16 cellular contexts compared by ENCODE assay signal in genomic region chr9:126615791-126616447, GRCh38. TPM values are rescaled to one million over a fixed set of nuclear protein-coding genes. Genes with fewer than 3 reads are reported as not detected.
DNase-seq lines count a peak whose midpoint lies in the region; ATAC-seq and TF ChIP-seq lines count a peak whose summit lies in the region.
"Had no signal": no experiment of that assay in that cellular context is flagged by ENCODE, and none has a peak within 500 bp of the region (broad histone marks: within the 10 kb centered on the region; RNA-seq: fewer than 3 reads in every experiment).

No MANE protein-coding gene starts in this region.

- H3K4ac ChIP-seq in mesendoderm (ENCODE audit: low read depth, low read length): no peak overlapping the region

- peak overlapping the region; percentile 29 for H3K18ac ChIP-seq in mesendoderm (ENCODE audit: low read length)

- no peak overlapping the region for H2BK15ac ChIP-seq in mesendoderm (replicated peaks; ENCODE audit: low read depth)

- BruUV-seq in A673 (replicated peaks; lab: Mats Ljungman, UMichigan): no TSS peak

- no peak overlapping the region for H3K27ac Mint-ChIP-seq in activated CD8-positive, alpha-beta T cell treated with anti-CD3 and anti-CD28 coated beads for 36 hours
- H3K27ac Mint-ChIP-seq: effector memory CD8-positive, alpha-beta T cell had no signal

- peaks cover 29% of the 10 kb centered on the region for H3K4me1 Mint-ChIP-seq in activated CD8-positive, alpha-beta T cell treated with anti-CD3 and anti-CD28 coated beads for 36 hours (ENCODE audit: low read depth)

- intact Hi-C loops in ascending aorta (cut with DNase I): no loop called here
- intact Hi-C loops in activated CD8-positive, alpha-beta T cell treated with anti-CD3 and anti-CD28 coated beads for 36 hours (cut with micrococcal nuclease): no loop called here
- intact Hi-C loops in A673 (cut with micrococcal nuclease; ENCODE audit: unreplicated experiment): no loop called here

- ATAC-seq in activated CD8-positive, alpha-beta T cell treated with anti-CD3 and anti-CD28 coated beads for 36 hours: no peak
- ATAC-seq: upper lobe of right lung had no signal

- H2BK5ac ChIP-seq in mesendoderm (ENCODE audit: low read length): no peak overlapping the region

- peaks cover 72% of the 10 kb centered on the region for H3K27me3 Mint-ChIP-seq in activated CD8-positive, alpha-beta T cell treated with anti-CD3 and anti-CD28 coated beads for 36 hours

- no peaks in the 10 kb centered on the region for H3K9me3 Mint-ChIP-seq in activated CD8-positive, alpha-beta T cell treated with anti-CD3 and anti-CD28 coated beads for 36 hours
- H3K9me3 Mint-ChIP-seq: activated naive CD4-positive, alpha-beta T cell treated with anti-CD3 and anti-CD28 coated beads, Interleukin-2, amount 10 ng/mL, durations not matched to agents 7 days and 5 days; effector memory CD8-positive, alpha-beta T cell had no signal

- H3K36me3 Mint-ChIP-seq in activated CD8-positive, alpha-beta T cell treated with anti-CD3 and anti-CD28 coated beads for 36 hours (ENCODE audit: low read depth): no peaks in the 10 kb centered on the region

- H3K4me2 ChIP-seq in mesendoderm (ENCODE audit: low read length): no peak overlapping the region
- H3K4me2 ChIP-seq: PC-9 had no signal

- no peak overlapping the region for H4K8ac ChIP-seq in mesendoderm (ENCODE audit: low read depth, low read length)

- no peak overlapping the region for H3K27ac ChIP-seq in ascending aorta
- no peak overlapping the region for H3K27ac ChIP-seq in mesendoderm (ENCODE audit: low read depth, low read length)
- no peak overlapping the region for H3K27ac ChIP-seq in A673 (ENCODE audit: low read depth, low read length, poor library complexity, severe bottlenecking)
- H3K27ac ChIP-seq: PC-9, upper lobe of right lung had no signal

- CTCF ChIA-PET in activated CD8-positive, alpha-beta T cell treated with anti-CD3 and anti-CD28 coated beads for 36 hours (lab: Charles Lee): interaction anchor here (0.7 to 1.2 kb wide), 2 partner anchors 62 to 124 kb away, joined by 3 to 5 read pairs; no protein-coding TSS in a partner anchor
- CTCF ChIA-PET in A673 (lab: Charles Lee): no interaction called here

- H2AK5ac ChIP-seq in mesendoderm (ENCODE audit: low read length): no peak overlapping the region

- H3K4me1 ChIP-seq in ascending aorta (peaks cover 9 to 23% of the 10 kb centered on the region in 2 donors), mesendoderm (ENCODE audit: control insufficient read depth, low read depth, low read length) (peaks cover 9% of the 10 kb centered on the region), A673 (ENCODE audit: insufficient read depth, low read length, poor library complexity, severe bottlenecking) (peaks cover 16% of the 10 kb centered on the region)

- H3K56ac ChIP-seq in mesendoderm (ENCODE audit: low read length): peak overlapping the region; percentile 31

- peaks cover 18% of the 10 kb centered on the region for H3K27me3 ChIP-seq in ascending aorta
- peaks cover 86% of the 10 kb centered on the region for H3K27me3 ChIP-seq in mesendoderm (ENCODE audit: insufficient read depth, low read length, poor library complexity)
- H3K27me3 ChIP-seq in A673 (replicated peaks; ENCODE audit: insufficient read depth, low read depth, low read length, poor library complexity): peaks cover 93% of the 10 kb centered on the region

- H3K79me2 ChIP-seq in mesendoderm (ENCODE audit: control insufficient read depth, insufficient read depth, low read length): no peaks in the 10 kb centered on the region

- H3K4me3 Mint-ChIP-seq in activated CD8-positive, alpha-beta T cell treated with anti-CD3 and anti-CD28 coated beads for 36 hours: no peak overlapping the region
- H3K4me3 Mint-ChIP-seq: activated naive CD4-positive, alpha-beta T cell treated with anti-CD3 and anti-CD28 coated beads, Interleukin-2, amount 10 ng/mL, durations not matched to agents 7 days and 5 days had no signal

- no peaks in the 10 kb centered on the region for H3K79me1 ChIP-seq in mesendoderm (ENCODE audit: low read length)

- H4K5ac ChIP-seq in mesendoderm (ENCODE audit: low read length): no peak overlapping the region

- H2BK120ac ChIP-seq in mesendoderm (ENCODE audit: low read depth, low read length): no peak overlapping the region

- no peak overlapping the region for H3K9ac ChIP-seq in mesendoderm (ENCODE audit: low read length)

- no peak for TF ChIP-seq CTCF in ascending aorta (IDR thresholded peaks at IDR 0.05)
- TF ChIP-seq CTCF in activated CD8-positive, alpha-beta T cell treated with anti-CD3 and anti-CD28 coated beads for 36 hours (IDR thresholded peaks at IDR 0.05): no peak
- no peak for TF ChIP-seq CTCF in A673 (conservative IDR thresholded peaks at IDR 0.05; ENCODE audit: low read depth, low read length)

- peak overlapping the region; percentile 26 to 43 for H3K4me3 ChIP-seq in ascending aorta
- H3K4me3 ChIP-seq in mesendoderm (ENCODE audit: low read length): no peak overlapping the region
- H3K4me3 ChIP-seq in A673 (ENCODE audit: low read depth, low read length, poor library complexity, severe bottlenecking): no peak overlapping the region
- H3K4me3 ChIP-seq: PC-9, smooth muscle cell, upper lobe of right lung had no signal

- no peak overlapping the region for H3K23ac ChIP-seq in mesendoderm (ENCODE audit: low read length)

- no CpG with 5 or more reads among the region's 14 CpGs for WGBS in mesendoderm (ENCODE audit: extremely low coverage, insufficient coverage, low lambda C conversion rate)

- H3K9me3 ChIP-seq in ascending aorta: no peaks in the 10 kb centered on the region
- no peaks in the 10 kb centered on the region for H3K9me3 ChIP-seq in A673 (ENCODE audit: low read depth, low read length, poor library complexity, severe bottlenecking)
- H3K9me3 ChIP-seq: upper lobe of right lung had no signal

- DNase-seq in 8988T (peak; percentile 85), DMS114 treated with DMSO at 0.1 percent for 48 hours (lab: John Stamatoyannopoulos, UW; ENCODE audit: unreplicated experiment) (peak; percentile 17), ascending aorta (ENCODE audit: low spot score in 2 of 2) (no peak), mesendoderm (peak; percentile 68), SIG-M5 treated with dmso at 0.1 percent for 504 hours (lab: John Stamatoyannopoulos, UW; ENCODE audit: unreplicated experiment) (no peak), cerebellum (ENCODE audit: low spot score) (no peak), A673 (ENCODE audit: low spot score) (no peak)
- DNase-seq in activated CD8-positive, alpha-beta T cell treated with anti-CD3 and anti-CD28 coated beads for 36 hours: no peak
- DNase-seq: effector memory CD8-positive, alpha-beta T cell; Kasumi-1; nucleus accumbens; PC-9; stimulated activated naive CD4-positive, alpha-beta T cell had no signal

- POLR2A ChIA-PET in activated CD8-positive, alpha-beta T cell treated with anti-CD3 and anti-CD28 coated beads for 36 hours (lab: Charles Lee): no interaction called here
- POLR2A ChIA-PET in A673 (lab: Charles Lee; ENCODE audit: low non-redundant PET): no interaction called here

- H3K36me3 ChIP-seq in ascending aorta (no peaks in the 10 kb centered on the region), mesendoderm (ENCODE audit: control insufficient read depth, insufficient read depth, low read length) (no peaks in the 10 kb centered on the region), A673 (ENCODE audit: insufficient read depth, low read length, poor library complexity, severe bottlenecking) (no peaks in the 10 kb centered on the region)
- H3K36me3 ChIP-seq: upper lobe of right lung had no signal

RNA-seq across cellular contexts. Expression of gene LMX1B, which starts 2.2 kb away (rescaled TPM):
- total RNA-seq in ascending aorta (1.9 TPM), cerebellum (0.64 TPM), A673 (2021) (not detected in 2 replicates)
- 0.53 TPM for polyA plus RNA-seq in mesendoderm (2013, experiment 1 of 2)
- polyA plus RNA-seq in mesendoderm (2013, experiment 2 of 2): 0.45 TPM
- total RNA-seq in activated CD8-positive, alpha-beta T cell treated with anti-CD3 and anti-CD28 coated beads for 36 hours: not detected
- total RNA-seq: PC-9, smooth muscle cell had no signal
- polyA plus RNA-seq: smooth muscle cell had no signal

Comparison
In these comparisons a context has a peak if more than half of its experiments do, and no peak if none do; other contexts are left out.
1. DNase-seq: peak in 8988T (single experiment), DMS114 treated with DMSO at 0.1 percent for 48 hours (single experiment) and mesendoderm (single experiment); none in ascending aorta (0 of 2), SIG-M5 treated with dmso at 0.1 percent for 504 hours (single experiment), cerebellum (single experiment), activated CD8-positive, alpha-beta T cell treated with anti-CD3 and anti-CD28 coated beads for 36 hours (single experiment) and A673 (single experiment).
2. H3K4me3 ChIP-seq: peak in ascending aorta (2 of 2); none in mesendoderm (single experiment) and A673 (single experiment).